Comparison of ENCODE assay signal across 1 cellular context in genomic region chr22:29988719-29989118, GRCh38.
TF ChIP-seq lines count a peak whose summit lies in the region.

No MANE protein-coding gene starts in this region.

TF ChIP-seq in HepG2, 621 proteins besides CTCF, POLR2A, EP300 and RAD21 (continued from another document):
- no peak for TF ChIP-seq BATF2 (CRISPR knock-in tag; IDR thresholded peaks at IDR 0.05)
- TF ChIP-seq MNT (IDR thresholded peaks at IDR 0.05): no peak
- no peak for TF ChIP-seq MTA3 (CRISPR knock-in tag; IDR thresholded peaks at IDR 0.05)
- TF ChIP-seq ATF7 (IDR thresholded peaks at IDR 0.05): no peak
- TF ChIP-seq ATF7 (CRISPR knock-in tag; IDR thresholded peaks at IDR 0.05): no peak
